22 cellular contexts compared by ENCODE assay signal in the genomic region with DNA sequence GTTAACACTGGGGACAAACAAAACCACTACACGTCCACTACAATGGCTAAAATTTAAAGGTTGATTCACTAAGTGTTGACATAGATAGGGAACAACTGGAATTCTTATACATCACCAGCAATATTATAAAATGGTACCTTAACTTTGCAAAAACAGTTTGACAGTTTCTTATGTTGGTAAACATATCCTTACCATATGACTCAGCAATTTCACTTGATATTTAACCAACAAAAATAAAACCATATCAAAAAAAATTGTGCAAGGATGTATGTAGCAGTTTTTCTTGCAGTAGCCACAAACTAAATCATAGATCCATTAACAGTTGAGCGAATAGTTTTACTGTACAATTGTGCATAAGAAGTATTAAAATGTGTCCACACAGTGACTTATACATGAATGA. TPM values are rescaled to one million over a fixed set of nuclear protein-coding genes. Genes with fewer than 3 reads are reported as not detected.
DNase-seq lines count a peak whose midpoint lies in the region; ATAC-seq, FAIRE-seq and TF ChIP-seq lines count a peak whose summit lies in the region.
"Had no signal": no experiment of that assay in that cellular context is flagged by ENCODE, and none has a peak within 500 bp of the region (broad histone marks: within the 10 kb centered on the region; RNA-seq: fewer than 3 reads in every experiment).

No MANE protein-coding gene starts in this region.

- no peak for FAIRE-seq in HepG2 (lab: Jason Lieb, UNC)
- no peak for FAIRE-seq in K562 (lab: Jason Lieb, UNC)
- FAIRE-seq in frontal cortex (lab: Jason Lieb, UNC), result no peak
- FAIRE-seq: GM12891 had no signal

- H2AFZ ChIP-seq in HepG2 (ENCODE audit: low read length) (no peak overlapping the region), K562 (ENCODE audit: low read depth, low read length) (no peak overlapping the region)

- POLR2A ChIA-PET in HepG2 (lab: Yijun Ruan, JAX) (no interaction called here), K562 (lab: Yijun Ruan, JAX) (no interaction called here)

- H3K4me2 ChIP-seq in HepG2 (ENCODE audit: low read depth, low read length) (no peak overlapping the region), K562 (ENCODE audit: insufficient read depth, low read length) (no peak overlapping the region)
- H3K4me2 ChIP-seq: BLaER1 had no signal

- TF ChIP-seq RAD21 in HepG2 (CRISPR knock-in tag; IDR thresholded peaks at IDR 0.05) (no peak), K562 (CRISPR knock-in tag; conservative IDR thresholded peaks at IDR 0.05 in 1 of 2, IDR thresholded peaks at IDR 0.05 in 1 of 2) (no peak)

- BruUV-seq in HepG2 (replicated peaks; lab: Mats Ljungman, UMichigan) (no TSS peak), K562 (replicated peaks; lab: Mats Ljungman, UMichigan) (no TSS peak)

- no peak for TF ChIP-seq EP300 in HepG2 (IDR thresholded peaks at IDR 0.05; ENCODE audit: low read depth in 2 of 2, low read length in 2 of 2)
- no peak for TF ChIP-seq EP300 in HepG2 (CRISPR knock-in tag; IDR thresholded peaks at IDR 0.05; ENCODE audit: borderline replicate concordance)
- no peak for TF ChIP-seq EP300 in K562 (IDR thresholded peaks at IDR 0.05; ENCODE audit: low read length)

- H3K9me1 ChIP-seq in K562 (ENCODE audit: control insufficient read depth, insufficient read depth, low read length), result no peaks in the 10 kb centered on the region

- DNase-seq in HepG2 (ENCODE audit: low spot score), result no peak
- no peak for DNase-seq in right lobe of liver
- no peak for DNase-seq in K562 (ENCODE audit: extremely low read depth in 1 of 4, low spot score in 3 of 4)
- no peak for DNase-seq in frontal cortex (ENCODE audit: low spot score in 2 of 2)
- DNase-seq: ACHN; BE2C; C1 segment of cervical spinal cord; CD4-positive, alpha-beta memory T cell; CD4-positive, CD25-positive, alpha-beta regulatory T cell; CD8-positive, alpha-beta memory T cell; COR-L47; DMS 273 treated with DMSO at 0.1 percent for 48 hours; DMS153; DMS53; DMS79; DND-41; EL; GDM1 had no signal

- no peak for TF ChIP-seq POLR2A in HepG2 (IDR thresholded peaks at IDR 0.05; ENCODE audit: insufficient read depth in 1 of 2, low read depth in 2 of 2, low read length in 2 of 2)
- no peak for TF ChIP-seq POLR2A in right lobe of liver (IDR thresholded peaks at IDR 0.05)
- no peak for TF ChIP-seq POLR2A in K562 (conservative IDR thresholded peaks at IDR 0.05)

- no peak for ATAC-seq in HepG2
- ATAC-seq in right lobe of liver, result no peak
- ATAC-seq in K562, result no peak
- no peak for ATAC-seq in GM18868 (IDR thresholded peaks at IDR 0.05; ENCODE audit: unreplicated experiment)

- no peak overlapping the region for H3K27ac ChIP-seq in HepG2 (ENCODE audit: extremely low read length, insufficient read depth, low read length)
- no peak overlapping the region for H3K27ac ChIP-seq in right lobe of liver
- no peak overlapping the region for H3K27ac ChIP-seq in K562 (ENCODE audit: extremely low read depth, low read depth, low read length)
- H3K27ac ChIP-seq: 22Rv1, BLaER1 had no signal

- 2% methylated on average over 2 of the region's 2 CpGs for WGBS in HepG2 (ENCODE audit: low lambda C conversion rate)
- WGBS in right lobe of liver (ENCODE audit: insufficient coverage, low coverage, low lambda C conversion rate, missing lambda C conversion rate), result 52% methylated on average over 2 of the region's 2 CpGs
- 68% methylated on average over 2 of the region's 2 CpGs for WGBS in K562 (ENCODE audit: insufficient coverage, low coverage, missing lambda C conversion rate)

- no peaks in the 10 kb centered on the region; a peak in 1 of 5 replicates for H3K27me3 ChIP-seq in HepG2 (ENCODE audit: control insufficient read depth in 1 of 2, insufficient read depth in 2 of 2, low read length in 2 of 2)
- H3K27me3 ChIP-seq in right lobe of liver, result no peaks in the 10 kb centered on the region
- H3K27me3 ChIP-seq in K562 (ENCODE audit: control insufficient read depth in 2 of 2, insufficient read depth in 2 of 2, low read length in 2 of 2), result no peaks in the 10 kb centered on the region
- H3K27me3 ChIP-seq: BE2C, BLaER1 had no signal

- CTCF ChIA-PET in HepG2 (lab: Yijun Ruan, JAX; ENCODE audit: low intra/inter-chr PET ratio, low total read pairs) (no interaction called here), K562 (lab: Yijun Ruan, JAX; ENCODE audit: low intra/inter-chr PET ratio) (no interaction called here)

- no peak overlapping the region for H3K4me3 ChIP-seq in HepG2 (replicated peaks in 1 of 3; ENCODE audit: insufficient read depth in 1 of 3, low read depth in 2 of 3, low read length in 3 of 3)
- no peak overlapping the region for H3K4me3 ChIP-seq in right lobe of liver
- no peak overlapping the region for H3K4me3 ChIP-seq in K562
- H3K4me3 ChIP-seq: BLaER1 had no signal

- peaks cover 7% of the 10 kb centered on the region for H3K4me1 ChIP-seq in HepG2 (ENCODE audit: insufficient read depth, low read length)
- H3K4me1 ChIP-seq in right lobe of liver, result peaks cover 0 to 7% (median 0%) of the 10 kb centered on the region in 4 donors
- H3K4me1 ChIP-seq in K562 (replicated peaks in 1 of 2; ENCODE audit: control insufficient read depth in 2 of 2, insufficient read depth in 2 of 2, low read length in 2 of 2), result peaks cover 0 to 14% of the 10 kb centered on the region in 2 experiments; a peak in 3 of 5 replicates
- H3K4me1 ChIP-seq: BE2C had no signal

- TF ChIP-seq CTCF in HepG2 (CRISPR knock-in tag; IDR thresholded peaks at IDR 0.05) (no peak), right lobe of liver (IDR thresholded peaks at IDR 0.05) (no peak), K562 (IDR thresholded peaks at IDR 0.05 in 2 of 3, conservative IDR thresholded peaks at IDR 0.05 in 1 of 3; ENCODE audit: insufficient read depth in 2 of 3, low read depth in 1 of 3, low read length in 3 of 3) (no peak)

- H3K9ac ChIP-seq in HepG2 (ENCODE audit: insufficient read depth, low read depth, low read length), result no peak overlapping the region
- H3K9ac ChIP-seq in K562 (ENCODE audit: insufficient read depth in 1 of 2, low read depth in 2 of 2, low read length in 2 of 2), result no peak overlapping the region
- H3K9ac ChIP-seq: BLaER1 had no signal

- in situ Hi-C loops in HepG2 (cut with HindIII; ENCODE audit: extremely low pct_ligation_motif_present, low pct_unique_long_range_greater_than_20kb), result no loop called here
- in situ Hi-C loops in K562 (cut with MboI), result no loop called here

- H3K79me2 ChIP-seq in HepG2 (ENCODE audit: insufficient read depth, low read length), result no peaks in the 10 kb centered on the region
- no peaks in the 10 kb centered on the region for H3K79me2 ChIP-seq in K562 (ENCODE audit: control insufficient read depth, insufficient read depth, low read length)

- H3K9me3 ChIP-seq in HepG2 (ENCODE audit: low read length) (no peaks in the 10 kb centered on the region), right lobe of liver (no peaks in the 10 kb centered on the region), K562 (replicated peaks; ENCODE audit: control insufficient read depth, insufficient read depth, low read depth, low read length) (no peaks in the 10 kb centered on the region)
- H3K9me3 ChIP-seq: BE2C, BLaER1 had no signal

- intact Hi-C loops in HepG2 (cut with micrococcal nuclease; ENCODE audit: unreplicated experiment), result loop anchor here (10.0 kb wide), 2 partner anchors 1057 to 1337 kb away; a partner anchor contains a TSS
- intact Hi-C loops in right lobe of liver (cut with DNase I), result no loop called here
- intact Hi-C loops in K562 (cut with micrococcal nuclease), result loop anchor here (10.0 kb wide), 2 partner anchors 83 to 113 kb away; no protein-coding TSS in a partner anchor

- H4K20me1 ChIP-seq in HepG2 (ENCODE audit: insufficient read depth, low read length), result no peaks in the 10 kb centered on the region
- no peaks in the 10 kb centered on the region for H4K20me1 ChIP-seq in K562 (replicated peaks; ENCODE audit: control insufficient read depth, insufficient read depth, low read length)
- H4K20me1 ChIP-seq: BLaER1 had no signal

- H3K36me3 ChIP-seq in HepG2 (replicated peaks in 1 of 2; ENCODE audit: control insufficient read depth in 1 of 2, insufficient read depth in 2 of 2, low read length in 2 of 2), result no peaks in the 10 kb centered on the region
- no peaks in the 10 kb centered on the region for H3K36me3 ChIP-seq in right lobe of liver
- H3K36me3 ChIP-seq in K562 (ENCODE audit: control insufficient read depth, insufficient read depth, low read length), result no peaks in the 10 kb centered on the region
- H3K36me3 ChIP-seq: BE2C, BLaER1 had no signal

RNA-seq across cellular contexts. Expression of a gene that starts 5.3 kb away (rescaled TPM):
- total RNA-seq in HepG2 (2016; rRNA removed; fragmentation: Illumina TruSeq; extraction: Trizol) (20.5 and 28.4 TPM in 2 replicates), right lobe of liver (10 to 100 TPM in 2 of 6 experiments, 1 to 10 TPM in 4; 7.2 to 17.0 (median 9.2) TPM), K562 (2014; rRNA removed) (13.8 and 14.0 TPM in 2 replicates), K562 (2014; rRNA removed; fragmentation: Illumina TruSeq; extraction: Trizol) (28.7 and 35.5 TPM in 2 replicates), K562 (2015; rRNA removed; fragmentation: Illumina TruSeq; extraction: Trizol) (19.5 and 21.1 TPM in 2 replicates), K562 (2021) (24.7 TPM in 2 replicates), frontal cortex (213 TPM)
- total RNA-seq in HepG2 (2016; cell fraction: cytosol; rRNA removed; fragmentation: Illumina TruSeq; extraction: Trizol; ENCODE audit: low read depth), result 1.0 and 1.9 TPM in 2 replicates
- total RNA-seq in HepG2 (2016; cell fraction: insoluble cytoplasmic fraction; rRNA removed; fragmentation: Illumina TruSeq; extraction: Trizol), result 17.9 and 29.8 TPM in 2 replicates
- total RNA-seq in HepG2 (2016; cell fraction: membrane; rRNA removed; fragmentation: Illumina TruSeq; extraction: Trizol), result 4.1 and 5.3 TPM in 2 replicates
- 28.3 and 30.2 TPM in 2 replicates for total RNA-seq in HepG2 (2016; cell fraction: nucleus; rRNA removed; fragmentation: Illumina TruSeq; extraction: Trizol)
- polyA plus RNA-seq in HepG2 (2011; rRNA removed) (16.5 and 21.2 TPM in 2 replicates), K562 (2011; rRNA removed) (20.0 and 23.9 TPM in 2 replicates), K562 (2014; fragmentation: Illumina TruSeq; extraction: Trizol) (18.8 and 18.9 TPM in 2 replicates), K562 (2014; fragmentation: Nextera tagmentation; extraction: Ambion mirVana) (10 to 100 TPM; 27.5 to 28.8 TPM), K562 (2014; rRNA removed) (12.5 and 13.7 TPM in 2 replicates)
- polyA plus RNA-seq in HepG2 (2011; cell fraction: cytosol; rRNA removed), result 7.1 and 13.8 TPM in 2 replicates
- 3.7 and 5.1 TPM in 2 replicates for polyA plus RNA-seq in HepG2 (2011; cell fraction: nucleus; rRNA removed)
- polyA plus RNA-seq in HepG2 (2012), result 24.5 and 29.8 TPM in 2 replicates
- polyA plus RNA-seq in HepG2 (2016; cell fraction: cytosol; fragmentation: Illumina TruSeq; extraction: Trizol; ENCODE audit: low read depth), result 0.79 and 0.90 TPM in 2 replicates
- polyA plus RNA-seq in HepG2 (2016; cell fraction: insoluble cytoplasmic fraction; fragmentation: Illumina TruSeq; extraction: Trizol; ENCODE audit: low read depth), result 12.5 and 15.0 TPM in 2 replicates
- polyA plus RNA-seq in HepG2 (2016; cell fraction: membrane; fragmentation: Illumina TruSeq; extraction: Trizol; ENCODE audit: low read depth), result 1.9 and 2.5 TPM in 2 replicates
- polyA plus RNA-seq in HepG2 (2016; cell fraction: nucleus; fragmentation: Illumina TruSeq; extraction: Trizol; ENCODE audit: insufficient read depth, low read depth), result 25.8 and 29.2 TPM in 2 replicates
- 11.5 and 12.2 TPM in 2 replicates for polyA minus RNA-seq in HepG2 (2011; rRNA and poly(A)+ RNA removed; ENCODE audit: low replicate concordance)
- polyA minus RNA-seq in HepG2 (2011; cell fraction: cytosol; rRNA and poly(A)+ RNA removed), result 24.5 and 26.5 TPM in 2 replicates
- polyA minus RNA-seq in HepG2 (2011; cell fraction: nucleus; rRNA and poly(A)+ RNA removed), result 18.3 and 23.5 TPM in 2 replicates
- 10.0 and 31.1 TPM in 2 replicates for total RNA-seq in K562 (2011; cell fraction: chromatin; rRNA removed; ENCODE audit: low replicate concordance)
- total RNA-seq in K562 (2011; cell fraction: nucleolus; rRNA removed), result 14.0 and 18.8 TPM in 2 replicates
- 27.8 and 30.5 TPM in 2 replicates for total RNA-seq in K562 (2011; cell fraction: nucleoplasm; rRNA removed)
- 3.0 and 9.1 TPM in 2 replicates for polyA plus RNA-seq in K562 (2011; cell fraction: cytosol; rRNA removed)
- 3.7 and 6.9 TPM in 2 replicates for polyA plus RNA-seq in K562 (2011; cell fraction: nucleus; rRNA removed)
- 14.1 and 33.3 TPM in 2 replicates for polyA plus RNA-seq in K562 (2012)
- polyA minus RNA-seq in K562 (2011; rRNA and poly(A)+ RNA removed), result 36.4 and 45.7 TPM in 2 replicates
- 10.5 and 11.6 TPM in 2 replicates for polyA minus RNA-seq in K562 (2011; cell fraction: cytosol; rRNA and poly(A)+ RNA removed)
- 5.8 and 15.9 TPM in 2 replicates for polyA minus RNA-seq in K562 (2011; cell fraction: nucleus; rRNA and poly(A)+ RNA removed)

Comparison
In these comparisons a context has a peak if more than half of its experiments do, and no peak if none do; other contexts are left out.
1. intact Hi-C loops: an anchor here in HepG2 (10.0 kb wide) and K562 (10.0 kb wide); none called in right lobe of liver.